In genomic region chr19:7918615-7919421, GRCh38 we compare ENCODE assay signal across 13 cellular contexts. TPM values are rescaled to one million over a fixed set of nuclear protein-coding genes. Genes with fewer than 3 reads are reported as not detected.
DNase-seq lines count a peak whose midpoint lies in the region; ATAC-seq and TF ChIP-seq lines count a peak whose summit lies in the region.
"Had no signal": no experiment of that assay in that cellular context is flagged by ENCODE, and none has a peak within 500 bp of the region (broad histone marks: within the 10 kb centered on the region; RNA-seq: fewer than 3 reads in every experiment).

No MANE protein-coding gene starts in this region.

- WGBS in body of pancreas, 2 donors: 48 to 60% methylated on average over 30 to 42 of the region's 42 CpGs

- H3K9me3 Mint-ChIP-seq in activated T-cell treated with anti-CD3 and anti-CD28 coated beads, Interleukin-2, amount 50 U/mL, for 72 hours: no peaks in the 10 kb centered on the region
- peaks cover 7% of the 10 kb centered on the region for H3K9me3 Mint-ChIP-seq in glutamatergic neuron (ENCODE audit: unreplicated experiment)
- H3K9me3 Mint-ChIP-seq in stimulated activated memory B cell treated with anti-CD40 and anti-IgM and Interleukin-4, amounts not matched to agents 10 μg/mL and 1 μg/mL and 100 μg/mL, for 72 hours: no peaks in the 10 kb centered on the region

- H3K36me3 ChIP-seq in Peyer's patch (peaks cover 0 to 14% (median 0%) of the 10 kb centered on the region in 3 donors), lower lobe of right lung (peaks cover 15% of the 10 kb centered on the region), body of pancreas (replicated peaks in 1 of 2; ENCODE audit: insufficient read depth in 1 of 2, low read depth in 2 of 2) (no peaks in the 10 kb centered on the region)
- H3K36me3 ChIP-seq: SJCRH30 had no signal

- peak; percentile 46 to 65 for TF ChIP-seq POLR2A in Peyer's patch (IDR thresholded peaks at IDR 0.05)
- TF ChIP-seq POLR2A in body of pancreas (IDR thresholded peaks at IDR 0.05): no peak

- peaks cover 31% of the 10 kb centered on the region for H3K4me1 Mint-ChIP-seq in activated T-cell treated with anti-CD3 and anti-CD28 coated beads, Interleukin-2, amount 50 U/mL, for 72 hours (ENCODE audit: low read depth)
- peaks cover 2% of the 10 kb centered on the region for H3K4me1 Mint-ChIP-seq in glutamatergic neuron (ENCODE audit: low read depth, unreplicated experiment)
- peaks cover 63% of the 10 kb centered on the region for H3K4me1 Mint-ChIP-seq in stimulated activated memory B cell treated with anti-CD40 and anti-IgM and Interleukin-4, amounts not matched to agents 10 μg/mL and 1 μg/mL and 100 μg/mL, for 72 hours

- ATAC-seq in activated T-cell treated with anti-CD3 and anti-CD28 coated beads, Interleukin-2, amount 50 U/mL, for 72 hours (replicated peaks in 1 of 2): no peak
- ATAC-seq in stimulated activated memory B cell treated with anti-CD40 and anti-IgM and Interleukin-4, amounts not matched to agents 10 μg/mL and 1 μg/mL and 100 μg/mL, for 72 hours: no peak
- ATAC-seq in lower lobe of right lung: no peak
- no peak for ATAC-seq in body of pancreas

- peaks cover 28% of the 10 kb centered on the region for H3K27me3 Mint-ChIP-seq in activated T-cell treated with anti-CD3 and anti-CD28 coated beads, Interleukin-2, amount 50 U/mL, for 72 hours (ENCODE audit: low read depth)
- H3K27me3 Mint-ChIP-seq in glutamatergic neuron (ENCODE audit: unreplicated experiment): peaks cover 24% of the 10 kb centered on the region
- H3K27me3 Mint-ChIP-seq in stimulated activated memory B cell treated with anti-CD40 and anti-IgM and Interleukin-4, amounts not matched to agents 10 μg/mL and 1 μg/mL and 100 μg/mL, for 72 hours: peaks cover 45% of the 10 kb centered on the region

- H3K27me3 ChIP-seq in Peyer's patch (peaks cover 0 to 38% of the 10 kb centered on the region in 2 donors), lower lobe of right lung (ENCODE audit: low read depth) (peaks cover 45% of the 10 kb centered on the region), body of pancreas (peaks cover 0 to 18% of the 10 kb centered on the region in 2 donors)
- H3K27me3 ChIP-seq: SJCRH30 had no signal

- H3K4me1 ChIP-seq in Peyer's patch: peaks cover 2 to 46% (median 29%) of the 10 kb centered on the region in 4 donors
- H3K4me1 ChIP-seq in lower lobe of right lung: peaks cover 54% of the 10 kb centered on the region
- peaks cover 57% of the 10 kb centered on the region for H3K4me1 ChIP-seq in body of pancreas
- H3K4me1 ChIP-seq: SJCRH30 had no signal

- H3K27ac ChIP-seq in Peyer's patch: peak overlapping the region in 3 of 4 donors; percentile 87 to 97 (median 93)
- H3K27ac ChIP-seq in lower lobe of right lung: no peak overlapping the region
- H3K27ac ChIP-seq in body of pancreas: no peak overlapping the region
- H3K27ac ChIP-seq: SJCRH30 had no signal

- peak overlapping the region; percentile 91 to 96 for H3K4me3 Mint-ChIP-seq in activated T-cell treated with anti-CD3 and anti-CD28 coated beads, Interleukin-2, amount 50 U/mL, for 72 hours
- peak overlapping the region; percentile 55 for H3K4me3 Mint-ChIP-seq in glutamatergic neuron (ENCODE audit: unreplicated experiment)
- peak overlapping the region; percentile 87 for H3K4me3 Mint-ChIP-seq in stimulated activated memory B cell treated with anti-CD40 and anti-IgM and Interleukin-4, amounts not matched to agents 10 μg/mL and 1 μg/mL and 100 μg/mL, for 72 hours

- H3K4me3 ChIP-seq in Peyer's patch (peak overlapping the region in 3 of 4 donors; percentile 78 to 94 (median 87)), lower lobe of right lung (no peak overlapping the region), body of pancreas (no peak overlapping the region)

- intact Hi-C loops in lower lobe of right lung (cut with DNase I): no loop called here
- intact Hi-C loops in body of pancreas (cut with DNase I): no loop called here

- H3K36me3 Mint-ChIP-seq in activated T-cell treated with anti-CD3 and anti-CD28 coated beads, Interleukin-2, amount 50 U/mL, for 72 hours (ENCODE audit: insufficient read depth in 2 of 2): peaks cover 1 to 4% of the 10 kb centered on the region in 2 donors
- H3K36me3 Mint-ChIP-seq in glutamatergic neuron (ENCODE audit: unreplicated experiment): no peaks in the 10 kb centered on the region
- peaks cover 15% of the 10 kb centered on the region for H3K36me3 Mint-ChIP-seq in stimulated activated memory B cell treated with anti-CD40 and anti-IgM and Interleukin-4, amounts not matched to agents 10 μg/mL and 1 μg/mL and 100 μg/mL, for 72 hours

- H3K9me3 ChIP-seq in Peyer's patch: no peaks in the 10 kb centered on the region
- no peaks in the 10 kb centered on the region for H3K9me3 ChIP-seq in lower lobe of right lung
- no peaks in the 10 kb centered on the region for H3K9me3 ChIP-seq in body of pancreas
- H3K9me3 ChIP-seq: SJCRH30 had no signal

- H3K27ac Mint-ChIP-seq in activated T-cell treated with anti-CD3 and anti-CD28 coated beads, Interleukin-2, amount 50 U/mL, for 72 hours: no peak overlapping the region
- H3K27ac Mint-ChIP-seq in glutamatergic neuron (ENCODE audit: unreplicated experiment): no peak overlapping the region
- no peak overlapping the region for H3K27ac Mint-ChIP-seq in stimulated activated memory B cell treated with anti-CD40 and anti-IgM and Interleukin-4, amounts not matched to agents 10 μg/mL and 1 μg/mL and 100 μg/mL, for 72 hours

- no peak for DNase-seq in activated T-cell treated with anti-CD3 and anti-CD28 coated beads, Interleukin-2, amount 50 U/mL, for 72 hours
- DNase-seq in activated T-cell treated with anti-CD3 and anti-CD28 coated beads, Interleukin-2, amount 50 U/mL, for 48 hours: no peak
- DNase-seq in Peyer's patch (peak in 2 of 3 donors; percentile 68 to 73), glutamatergic neuron (peak; percentile 14), lower lobe of right lung (no peak), body of pancreas (no peak), NCI-H1417 treated with DMSO at 0.1 percent for 48 hours (lab: John Stamatoyannopoulos, UW) (no peak)
- DNase-seq: cerebellar nuclear complex, foreskin melanocyte, NCI-H187 had no signal

- peak in 1 of 6 experiments; percentile 4 for TF ChIP-seq CTCF in Peyer's patch (IDR thresholded peaks at IDR 0.05)
- TF ChIP-seq CTCF in glutamatergic neuron (IDR thresholded peaks at IDR 0.05; ENCODE audit: partially characterized antibody, unreplicated experiment): no peak
- TF ChIP-seq CTCF in lower lobe of right lung (IDR thresholded peaks at IDR 0.05): no peak
- no peak for TF ChIP-seq CTCF in body of pancreas (IDR thresholded peaks at IDR 0.05)

RNA-seq across cellular contexts. Expression of gene SNAPC2, which starts 1.3 kb away (rescaled TPM):
- total RNA-seq in activated T-cell treated with anti-CD3 and anti-CD28 coated beads, Interleukin-2, amount 50 U/mL, for 72 hours: 10 to 100 TPM; 23.7 to 25.5 TPM
- total RNA-seq in Peyer's patch: 10 to 100 TPM in 2 of 4 donors, 1 to 10 TPM in 2; 7.4 to 12.9 (median 9.4) TPM
- 18.6 TPM for total RNA-seq in glutamatergic neuron (ENCODE audit: unreplicated experiment)
- total RNA-seq in lower lobe of right lung: 17.6 TPM
- total RNA-seq in body of pancreas: 1 to 10 TPM; 6.3 to 9.1 TPM

RNA-seq across cellular contexts. Expression of gene TGFBR3L, which starts 4.2 kb away (rescaled TPM):
- total RNA-seq in activated T-cell treated with anti-CD3 and anti-CD28 coated beads, Interleukin-2, amount 50 U/mL, for 72 hours: 1 to 10 TPM; 7.4 to 9.7 TPM
- not detected for total RNA-seq in Peyer's patch
- 0.69 TPM for total RNA-seq in glutamatergic neuron (ENCODE audit: unreplicated experiment)
- 2.1 TPM for total RNA-seq in lower lobe of right lung
- 1 to 10 TPM in 1 of 2 donors, not detected in 1; 9.9 TPM for total RNA-seq in body of pancreas
- total RNA-seq: lung microvascular endothelial cell, SJCRH30 had no signal

RNA-seq across cellular contexts. Expression of gene CTXN1, which starts 7.1 kb away (rescaled TPM):
- under 1 TPM; 0.50 to 0.63 TPM for total RNA-seq in activated T-cell treated with anti-CD3 and anti-CD28 coated beads, Interleukin-2, amount 50 U/mL, for 72 hours
- 1 to 10 TPM in 3 of 4 donors, not detected in 1; 1.6 to 2.5 (median 2.4) TPM for total RNA-seq in Peyer's patch
- total RNA-seq in glutamatergic neuron (ENCODE audit: unreplicated experiment): 90.6 TPM
- 5.8 TPM for total RNA-seq in lower lobe of right lung
- total RNA-seq in body of pancreas: 10 to 100 TPM in 1 of 2 donors, 1 to 10 TPM in 1; 5.7 to 10.2 TPM

RNA-seq across cellular contexts. Expression of gene MAP2K7, which starts 15.1 kb away (rescaled TPM):
- total RNA-seq in activated T-cell treated with anti-CD3 and anti-CD28 coated beads, Interleukin-2, amount 50 U/mL, for 72 hours: 10 to 100 TPM; 40.2 to 40.3 TPM
- total RNA-seq in Peyer's patch (10 to 100 TPM; 16.6 to 39.3 (median 35.0) TPM), glutamatergic neuron (ENCODE audit: unreplicated experiment) (44.2 TPM), lower lobe of right lung (38.6 TPM), body of pancreas (10 to 100 TPM in 1 of 2 donors, 1 to 10 TPM in 1; 8.0 to 34.9 TPM)

RNA-seq across cellular contexts. Expression of gene TIMM44, which starts 24.6 kb away (rescaled TPM):
- total RNA-seq in activated T-cell treated with anti-CD3 and anti-CD28 coated beads, Interleukin-2, amount 50 U/mL, for 72 hours: 100 to 1,000 TPM in 1 of 2 donors, 10 to 100 TPM in 1; 91.2 to 112 TPM
- total RNA-seq in Peyer's patch (100 to 1,000 TPM in 1 of 4 donors, 10 to 100 TPM in 3; 55.5 to 211 (median 80.7) TPM), glutamatergic neuron (ENCODE audit: unreplicated experiment) (109 TPM), lower lobe of right lung (45.2 TPM), body of pancreas (10 to 100 TPM; 20.5 to 73.8 TPM)

Comparison
In these comparisons a context has a peak if more than half of its experiments do, and no peak if none do; other contexts are left out.
1. DNase-seq: peak in Peyer's patch (2 of 3) and glutamatergic neuron (single experiment); none in activated T-cell treated with anti-CD3 and anti-CD28 coated beads, Interleukin-2, amount 50 U/mL, for 72 hours (0 of 2), activated T-cell treated with anti-CD3 and anti-CD28 coated beads, Interleukin-2, amount 50 U/mL, for 48 hours (0 of 2), lower lobe of right lung (single experiment), body of pancreas (0 of 4) and NCI-H1417 treated with DMSO at 0.1 percent for 48 hours (single experiment).
2. H3K27ac ChIP-seq: peak in Peyer's patch (3 of 4); none in lower lobe of right lung (single experiment) and body of pancreas (0 of 4).
3. H3K4me3 ChIP-seq: peak in Peyer's patch (3 of 4); none in lower lobe of right lung (single experiment) and body of pancreas (0 of 2).
4. POLR2A ChIP-seq: peak in Peyer's patch (2 of 2); none in body of pancreas (0 of 3).
5. Peak in every context shown above with its lines, with median percentiles within 50 percentile points of each other: H3K4me3 Mint-ChIP-seq.